35 cellular contexts compared by ENCODE assay signal in the genomic region with DNA sequence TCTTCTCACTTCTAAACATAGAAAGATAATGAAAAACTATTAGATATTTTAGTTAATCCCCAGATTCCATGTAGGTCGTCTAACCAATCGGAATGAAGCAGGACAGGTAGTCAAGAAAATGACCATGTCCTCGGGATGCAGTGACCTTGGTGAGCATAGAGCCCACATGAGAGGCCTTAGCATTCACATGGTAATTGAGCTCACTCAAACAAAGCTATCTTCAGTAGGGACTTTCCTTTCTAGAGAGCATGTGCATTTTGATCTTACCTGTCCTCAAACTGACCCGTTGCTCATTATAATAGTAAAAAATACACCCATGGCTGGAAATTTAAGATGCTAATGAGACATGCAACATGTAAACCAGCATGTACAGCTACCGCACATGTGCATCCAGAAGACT.
"Had no signal": no experiment of that assay in that cellular context is flagged by ENCODE, and none has a peak within 500 bp of the region (broad histone marks: within the 10 kb centered on the region; RNA-seq: fewer than 3 reads in every experiment).

No MANE protein-coding gene starts in this region.

- H3K4me3 ChIP-seq: colonic mucosa, Peyer's patch, SJSA1 had no signal

- H3K36me3 ChIP-seq: brain microvascular endothelial cell, colonic mucosa, Peyer's patch, SJSA1 had no signal

- H3K27ac ChIP-seq: brain microvascular endothelial cell, colonic mucosa, Peyer's patch, SJSA1, VCaP had no signal

- H3K9me3 ChIP-seq: colonic mucosa, SJSA1 had no signal

- H3K27me3 ChIP-seq: brain microvascular endothelial cell, colonic mucosa, Peyer's patch, SJSA1 had no signal

- ATAC-seq: activated CD8-positive, alpha-beta T cell treated with anti-CD3 and anti-CD28 coated beads for 36 hours; activated T-cell treated with anti-CD3 and anti-CD28 coated beads, Interleukin-2, amount 50 U/mL, for 72 hours; activated T-helper 17 cell treated with anti-CD3 and anti-CD28 coated beads, Interleukin-2, amount 50 U/mL, for 72 hours; PC-3; SK-N-SH treated with all-trans-retinoic acid at 6 μM for 48 hours had no signal

- H3K4me1 ChIP-seq: colonic mucosa, Peyer's patch, SJSA1 had no signal

- DNase-seq: activated CD4-positive, alpha-beta T cell treated with anti-CD3 and anti-CD28 coated beads for 1 hour; activated CD4-positive, alpha-beta T cell treated with anti-CD3 and anti-CD28 coated beads, Interleukin-2, amount 10 ng/mL, durations not matched to agents 24 days and 14 days; activated CD4-positive, alpha-beta T cell treated with anti-CD3 and anti-CD28 coated beads, Interleukin-2, amount 50 U/mL, for 4 hours; activated CD4-positive, CD25-positive, alpha-beta regulatory T cell; activated CD8-positive, alpha-beta T cell treated with anti-CD3 and anti-CD28 coated beads for 36 hours; activated effector memory CD4-positive, alpha-beta T cell treated with anti-CD3 and anti-CD28 coated beads, Interleukin-2, amount 50 U/mL, for 16 hours; activated naive CD4-positive, alpha-beta T cell; activated naive CD4-positive, alpha-beta T cell treated with anti-CD3 and anti-CD28 coated beads, Interleukin-2, amount 50 U/mL, for 16 hours; activated naive CD8-positive, alpha-beta T cell treated with anti-CD3 and anti-CD28 coated beads for 36 hours; activated T-cell treated with anti-CD3 and anti-CD28 coated beads, Interleukin-2, amount 50 U/mL, for 1 hour; activated T-cell treated with anti-CD3 and anti-CD28 coated beads, Interleukin-2, amount 50 U/mL, for 72 hours; amniotic stem cell; aorta; brain microvascular endothelial cell; colonic mucosa; NCI-H1048; NCI-H1105 treated with DMSO at 0.1 percent for 48 hours; NCI-H1436; NCI-H1694 treated with DMSO at 0.1 percent for 48 hours; NCI-H2029; NCI-H345; NCI-H524 treated with DMSO at 0.1 percent for 48 hours; NK-92 treated with Interleukin-12 subunit alpha and Interleukin-12 subunit beta, amount 100 ng/mL, for 24 hours; PC-3; Peyer's patch; RPMI8226; SHP77 treated with DMSO at 0.1 percent for 48 hours; SW 1271; T-helper 1 cell; T-helper 2 cell; T-helper 9 cell had no signal
